ENCODE assay signal across 18 cellular contexts in the genomic region with DNA sequence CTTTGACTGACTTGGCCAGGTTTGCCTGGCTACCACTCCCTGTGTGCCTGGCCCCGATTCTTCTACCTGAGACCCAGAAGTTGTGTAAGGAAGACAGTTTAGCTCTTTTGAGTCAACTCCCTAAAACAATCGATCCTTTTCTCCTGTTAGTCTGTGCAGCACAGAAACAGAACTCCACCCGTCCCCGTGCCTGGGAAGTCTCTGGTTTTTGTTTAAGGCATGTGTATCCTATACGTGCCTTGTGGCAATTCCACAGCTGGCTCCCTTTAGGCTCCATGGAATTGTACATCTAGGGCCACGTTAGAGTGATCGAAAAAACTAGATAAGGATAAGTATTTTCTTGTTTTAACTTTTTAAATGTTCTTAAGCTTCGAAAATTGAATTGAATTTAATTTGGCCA.
A peak's percentile ranks its signal among the peaks of the same experiment; 100 is the strongest.
DNase-seq lines count a peak whose midpoint lies in the region; ATAC-seq and TF ChIP-seq lines count a peak whose summit lies in the region.
"Had no signal": no experiment of that assay in that cellular context is flagged by ENCODE, and none has a peak within 500 bp of the region (broad histone marks: within the 10 kb centered on the region; RNA-seq: fewer than 3 reads in every experiment).

No MANE protein-coding gene starts in this region.

- POLR2A ChIA-PET in IMR-90 (lab: Charles Lee; ENCODE audit: unreplicated experiment): no interaction called here

- peaks cover 14% of the 10 kb centered on the region; the same call in 1 of the 2 replicates for H3K9me1 ChIP-seq in IMR-90 (ENCODE audit: insufficient read depth, low read length)

- H3K27ac ChIP-seq in GM23248: peak overlapping the region; percentile 96
- H3K27ac ChIP-seq in IMR-90 (ENCODE audit: insufficient read depth, low read length): no peak overlapping the region
- no peak overlapping the region for H3K27ac ChIP-seq in mesenchymal stem cell (ENCODE audit: low read length, poor library complexity, severe bottlenecking)

- peaks cover 28 to 41% of the 10 kb centered on the region in 2 experiments for H3K79me1 ChIP-seq in IMR-90 (ENCODE audit: low read depth in 1 of 2, low read length in 2 of 2)
- H3K79me1 ChIP-seq in mesenchymal stem cell (replicated peaks; ENCODE audit: low read length, poor library complexity, severe bottlenecking): peaks cover 1% of the 10 kb centered on the region

- TF ChIP-seq POLR2A in IMR-90 (IDR thresholded peaks at IDR 0.05; ENCODE audit: low read depth, low read length): no peak

- H2BK15ac ChIP-seq in IMR-90 (ENCODE audit: low read depth, low read length): no peak overlapping the region
- H2BK15ac ChIP-seq in mesenchymal stem cell (ENCODE audit: low read depth, poor library complexity, severe bottlenecking): no peak overlapping the region

- H4K91ac ChIP-seq in IMR-90 (ENCODE audit: insufficient read depth, low read depth, low read length): no peak overlapping the region
- H4K91ac ChIP-seq in mesenchymal stem cell (ENCODE audit: low read length): no peak overlapping the region

- H3K4me3 ChIP-seq in GM23248: 0 out of 2 replicates have a peak overlapping the region, but pooled peaks have one; percentile 2
- H3K4me3 ChIP-seq in IMR-90 (ENCODE audit: insufficient read depth, low read depth, low read length): no peak overlapping the region
- H3K4me3 ChIP-seq in mesenchymal stem cell (ENCODE audit: insufficient read depth in 1 of 2, low read depth in 1 of 2, low read length in 2 of 2): no peak overlapping the region
- no peak overlapping the region for H3K4me3 ChIP-seq in skeletal muscle satellite cell (ENCODE audit: low read length)
- H3K4me3 ChIP-seq: GM12878 had no signal

- H2BK5ac ChIP-seq in IMR-90 (ENCODE audit: low read depth, low read length, poor library complexity, severe bottlenecking): no peak overlapping the region
- no peak overlapping the region for H2BK5ac ChIP-seq in mesenchymal stem cell (ENCODE audit: low read depth, low read length, poor library complexity, severe bottlenecking)

- H2BK120ac ChIP-seq in IMR-90 (ENCODE audit: low read depth, low read length) (no peak overlapping the region), mesenchymal stem cell (ENCODE audit: low read depth, low read length) (no peak overlapping the region)

- H2BK12ac ChIP-seq in mesenchymal stem cell (ENCODE audit: low read length in 2 of 2): no peak overlapping the region

- H3K23ac ChIP-seq in IMR-90 (ENCODE audit: low read depth, low read length) (no peak overlapping the region), mesenchymal stem cell (ENCODE audit: low read length in 2 of 2) (no peak overlapping the region)

- no peaks in the 10 kb centered on the region for H3K9me2 ChIP-seq in GM23248 (ENCODE audit: insufficient read depth)

- H2BK20ac ChIP-seq in IMR-90 (ENCODE audit: low read depth, low read length): no peak overlapping the region

- H4K20me1 ChIP-seq in GM23248 (ENCODE audit: insufficient read depth) (no peaks in the 10 kb centered on the region), IMR-90 (ENCODE audit: insufficient read depth, low read length) (peaks cover 3% of the 10 kb centered on the region; the same call in 1 of the 2 replicates)

- CTCF ChIA-PET in IMR-90 (lab: Yijun Ruan, JAX): interaction anchor here (1.7 kb wide), 1 partner anchor 113 kb away, joined by 4 read pairs; no protein-coding TSS in a partner anchor

- H3K36me3 Mint-ChIP-seq in stimulated activated naive B cell treated with anti-CD40 and anti-IgM and Interleukin-4, amounts not matched to agents 10 μg/mL and 1 μg/mL and 100 μg/mL, for 72 hours: no peaks in the 10 kb centered on the region
- H3K36me3 Mint-ChIP-seq: CD4-positive, CD25-positive, alpha-beta regulatory T cell had no signal

- H3K9ac ChIP-seq in GM23248 (peak overlapping the region; percentile 60; the same call in 1 of the 2 replicates), IMR-90 (ENCODE audit: low read depth, low read length) (no peak overlapping the region), mesenchymal stem cell (ENCODE audit: low read length) (peak overlapping the region; percentile 70), skeletal muscle satellite cell (ENCODE audit: low read depth, low read length) (peak overlapping the region; percentile 31)

- WGBS in GM23248 (ENCODE audit: low coverage in 1 of 2, low lambda C conversion rate in 2 of 2, missing lambda C conversion rate in 2 of 2), 2 experiments: 39 to 41% methylated on average over 8 of the region's 8 CpGs
- no CpG with 5 or more reads among the region's 8 CpGs for WGBS in IMR-90 (ENCODE audit: extremely low coverage in 2 of 2, insufficient read length in 1 of 2), 2 experiments
- 67% methylated on average over 7 of the region's 8 CpGs for WGBS in mesenchymal stem cell

- DNase-seq in GM23248 (no peak), IMR-90 (no peak), mesenchymal stem cell (no peak)
- DNase-seq in stimulated activated naive B cell treated with anti-CD40 and anti-IgM and Interleukin-4, amounts not matched to agents 10 μg/mL and 1 μg/mL and 100 μg/mL, for 72 hours: no peak
- DNase-seq: CD4-positive, CD25-positive, alpha-beta regulatory T cell; COR-L47; Kasumi-1; MM.1S; NCI-H1092 treated with DMSO at 0.1 percent for 48 hours; NCI-H146; NCI-H2081; NK-92 treated with Interleukin-12 subunit alpha and Interleukin-12 subunit beta, amount 100 ng/mL, for 24 hours; Right ventricle myocardium superior had no signal

- H3K27me3 ChIP-seq in GM23248 (replicated peaks; ENCODE audit: insufficient read depth): no peaks in the 10 kb centered on the region
- H3K27me3 ChIP-seq in IMR-90 (ENCODE audit: control insufficient read depth, insufficient read depth, low read length): no peaks in the 10 kb centered on the region
- no peaks in the 10 kb centered on the region for H3K27me3 ChIP-seq in mesenchymal stem cell (ENCODE audit: control insufficient read depth in 1 of 2, insufficient read depth in 1 of 2, low read length in 2 of 2)
- no peaks in the 10 kb centered on the region for H3K27me3 ChIP-seq in skeletal muscle satellite cell (ENCODE audit: control insufficient read depth, insufficient read depth, low read length)

- H3K9me3 ChIP-seq in GM23248 (ENCODE audit: low read depth): no peaks in the 10 kb centered on the region
- no peaks in the 10 kb centered on the region for H3K9me3 ChIP-seq in IMR-90 (ENCODE audit: control insufficient read depth, insufficient read depth, low read length)
- H3K9me3 ChIP-seq in mesenchymal stem cell (ENCODE audit: control insufficient read depth, low read length): no peaks in the 10 kb centered on the region
- no peaks in the 10 kb centered on the region for H3K9me3 ChIP-seq in skeletal muscle satellite cell (replicated peaks; ENCODE audit: low read length)

- no peak for TF ChIP-seq RAD21 in IMR-90 (IDR thresholded peaks at IDR 0.05; ENCODE audit: low read length)

- H3K14ac ChIP-seq in IMR-90 (replicated peaks; ENCODE audit: low read depth, low read length) (no peak overlapping the region), mesenchymal stem cell (ENCODE audit: low read length in 2 of 2) (no peak overlapping the region)

- H3F3A ChIP-seq in GM23248 (ENCODE audit: insufficient read depth): peaks cover 79% of the 10 kb centered on the region

- H3K4me2 ChIP-seq in GM23248 (ENCODE audit: unreplicated experiment): peak overlapping the region; percentile 27
- H3K4me2 ChIP-seq in IMR-90 (ENCODE audit: low read depth, low read length): no peak overlapping the region
- no peak overlapping the region for H3K4me2 ChIP-seq in mesenchymal stem cell (ENCODE audit: low read length, poor library complexity, severe bottlenecking)
- no peak overlapping the region for H3K4me2 ChIP-seq in skeletal muscle satellite cell (ENCODE audit: low read length)

- H3K4ac ChIP-seq in IMR-90 (ENCODE audit: low read depth, low read length) (0 out of 2 replicates have a peak overlapping the region, but pooled peaks have one; percentile 3), mesenchymal stem cell (ENCODE audit: low read depth in 1 of 2, low read length in 2 of 2) (no peak overlapping the region)

- no peak for ATAC-seq in IMR-90 (ENCODE audit: low read depth)
- no peak for ATAC-seq in HG03108 (IDR thresholded peaks at IDR 0.05; ENCODE audit: unreplicated experiment)
- no peak for ATAC-seq in stimulated activated naive B cell treated with anti-CD40 and anti-IgM and Interleukin-4, amounts not matched to agents 10 μg/mL and 1 μg/mL and 100 μg/mL, for 72 hours (replicated peaks)
- no peak for ATAC-seq in GM19455 (IDR thresholded peaks at IDR 0.05; ENCODE audit: unreplicated experiment)
- ATAC-seq in GM18520 (IDR thresholded peaks at IDR 0.05; ENCODE audit: unreplicated experiment): no peak
- ATAC-seq: GM12878 had no signal

- no peak overlapping the region for H3K27ac Mint-ChIP-seq in stimulated activated naive B cell treated with anti-CD40 and anti-IgM and Interleukin-4, amounts not matched to agents 10 μg/mL and 1 μg/mL and 100 μg/mL, for 72 hours
- H3K27ac Mint-ChIP-seq: CD4-positive, CD25-positive, alpha-beta regulatory T cell had no signal

- H2AFZ ChIP-seq in GM23248 (peak overlapping the region; percentile 13; the same call in 1 of the 2 replicates), IMR-90 (replicated peaks; ENCODE audit: low read length, poor library complexity) (no peak overlapping the region), mesenchymal stem cell (ENCODE audit: low read depth, low read length) (no peak overlapping the region)

- H3K36me3 ChIP-seq in GM23248 (ENCODE audit: low read depth): no peaks in the 10 kb centered on the region
- no peaks in the 10 kb centered on the region for H3K36me3 ChIP-seq in IMR-90 (ENCODE audit: control insufficient read depth, insufficient read depth, low read length)
- peaks cover 2 to 5% of the 10 kb centered on the region in 2 experiments for H3K36me3 ChIP-seq in mesenchymal stem cell (ENCODE audit: control insufficient read depth in 1 of 2, insufficient read depth in 2 of 2, low read depth in 1 of 2, low read length in 2 of 2)
- H3K36me3 ChIP-seq in skeletal muscle satellite cell (ENCODE audit: insufficient read depth, low read length): no peaks in the 10 kb centered on the region

- H4K5ac ChIP-seq in IMR-90 (ENCODE audit: low read depth, low read length): no peak overlapping the region

- H3K4me3 Mint-ChIP-seq in stimulated activated naive B cell treated with anti-CD40 and anti-IgM and Interleukin-4, amounts not matched to agents 10 μg/mL and 1 μg/mL and 100 μg/mL, for 72 hours: no peak overlapping the region
- H3K4me3 Mint-ChIP-seq: CD4-positive, CD25-positive, alpha-beta regulatory T cell had no signal

- no peak overlapping the region for H4K8ac ChIP-seq in IMR-90 (ENCODE audit: low read depth in 2 of 2, low read length in 2 of 2)
- H4K8ac ChIP-seq in mesenchymal stem cell (ENCODE audit: low read length): no peak overlapping the region

- H2AK5ac ChIP-seq in IMR-90 (ENCODE audit: low read depth, low read length): no peak overlapping the region
- no peak overlapping the region for H2AK5ac ChIP-seq in mesenchymal stem cell (ENCODE audit: low read length, severe bottlenecking)

- H3K4me1 ChIP-seq in GM23248 (ENCODE audit: insufficient read depth): peaks cover 85% of the 10 kb centered on the region
- H3K4me1 ChIP-seq in IMR-90 (ENCODE audit: control insufficient read depth, insufficient read depth, low read length): peaks cover 14% of the 10 kb centered on the region; the same call in 1 of the 2 replicates
- peaks cover 6% of the 10 kb centered on the region for H3K4me1 ChIP-seq in mesenchymal stem cell (ENCODE audit: control insufficient read depth, insufficient read depth, low read depth, low read length)
- H3K4me1 ChIP-seq in skeletal muscle satellite cell (ENCODE audit: control insufficient read depth, insufficient read depth, low read length): peaks cover 65% of the 10 kb centered on the region

- H3K79me2 ChIP-seq in GM23248 (ENCODE audit: insufficient read depth): peaks cover 78% of the 10 kb centered on the region

- H3K27me3 Mint-ChIP-seq in stimulated activated naive B cell treated with anti-CD40 and anti-IgM and Interleukin-4, amounts not matched to agents 10 μg/mL and 1 μg/mL and 100 μg/mL, for 72 hours: peaks cover 3 to 6% of the 10 kb centered on the region in 2 donors
- H3K27me3 Mint-ChIP-seq: CD4-positive, CD25-positive, alpha-beta regulatory T cell had no signal

- peaks cover 0 to 1% of the 10 kb centered on the region in 2 donors for H3K4me1 Mint-ChIP-seq in stimulated activated naive B cell treated with anti-CD40 and anti-IgM and Interleukin-4, amounts not matched to agents 10 μg/mL and 1 μg/mL and 100 μg/mL, for 72 hours
- H3K4me1 Mint-ChIP-seq: CD4-positive, CD25-positive, alpha-beta regulatory T cell had no signal

- dilution Hi-C loops in IMR-90 (cut with HindIII; ENCODE audit: low sequenced_read_pairs, unreplicated experiment): no loop called here

- H2AK9ac ChIP-seq in IMR-90 (replicated peaks; ENCODE audit: low read depth, low read length, poor library complexity): no peak overlapping the region

- H3K18ac ChIP-seq in IMR-90 (ENCODE audit: low read depth, low read length) (no peak overlapping the region), mesenchymal stem cell (ENCODE audit: low read depth in 1 of 2, low read length in 2 of 2) (no peak overlapping the region)

- no peak for TF ChIP-seq CTCF in IMR-90 (conservative IDR thresholded peaks at IDR 0.05; ENCODE audit: low read depth, low read length)

- BruUV-seq in IMR-90 (replicated peaks; lab: Mats Ljungman, UMichigan): no TSS peak

- intact Hi-C loops in IMR-90 (cut with micrococcal nuclease): loop anchor here (5.0 kb wide), 1 partner anchor 232 kb away; no protein-coding TSS in a partner anchor

- in situ Hi-C loops in GM23248 (cut with MboI) (loop anchor here (10.0 to 25.0 kb wide), 2 partner anchors 120 to 232 kb away; no protein-coding TSS in a partner anchor), IMR-90 (cut with MboI; ENCODE audit: low sequenced_read_pairs) (no loop called here)

- H3K9me3 Mint-ChIP-seq in stimulated activated naive B cell treated with anti-CD40 and anti-IgM and Interleukin-4, amounts not matched to agents 10 μg/mL and 1 μg/mL and 100 μg/mL, for 72 hours: no peaks in the 10 kb centered on the region

- no peak overlapping the region for H3K56ac ChIP-seq in IMR-90 (ENCODE audit: extremely low read depth, insufficient read depth, low read length)
